In genomic region chr5:15852217-15852616, GRCh38 we compare ENCODE assay signal across 30 cellular contexts.
"Had no signal": no experiment of that assay in that cellular context is flagged by ENCODE, and none has a peak within 500 bp of the region (broad histone marks: within the 10 kb centered on the region; RNA-seq: fewer than 3 reads in every experiment).

No MANE protein-coding gene starts in this region.

- H3K27me3 ChIP-seq: adrenal gland, body of pancreas, colonic mucosa, foreskin keratinocyte, gastrocnemius medialis, heart left ventricle, hepatocyte had no signal

- H3K36me3 ChIP-seq: adrenal gland, colonic mucosa, gastrocnemius medialis, heart left ventricle had no signal

- H3K4me3 ChIP-seq: adrenal gland, body of pancreas, colonic mucosa, gastrocnemius medialis, heart left ventricle, hepatocyte had no signal

- DNase-seq: activated CD4-positive, alpha-beta T cell treated with anti-CD3 and anti-CD28 coated beads for 1 hour; activated CD4-positive, alpha-beta T cell treated with anti-CD3 and anti-CD28 coated beads for 4 hours; activated CD4-positive, alpha-beta T cell treated with anti-CD3 and anti-CD28 coated beads, Interleukin-2, amount 10 ng/mL, durations not matched to agents 7 days and 5 days; activated CD4-positive, alpha-beta T cell treated with anti-CD3 and anti-CD28 coated beads, Interleukin-2, amount 50 U/mL, for 4 hours; activated CD8-positive, alpha-beta memory T cell treated with anti-CD3 and anti-CD28 coated beads for 24 hours; activated CD8-positive, alpha-beta T cell treated with anti-CD3 and anti-CD28 coated beads for 36 hours; activated effector memory CD4-positive, alpha-beta T cell treated with anti-CD3 and anti-CD28 coated beads, Interleukin-2, amount 50 U/mL, for 16 hours; activated naive CD4-positive, alpha-beta T cell treated with anti-CD3 and anti-CD28 coated beads for 36 hours; activated naive CD8-positive, alpha-beta T cell treated with anti-CD3 and anti-CD28 coated beads for 36 hours; activated naive CD8-positive, alpha-beta T cell treated with anti-CD3 and anti-CD28 coated beads, Interleukin-2, amount 50 U/mL, for 24 hours; activated T-cell treated with anti-CD3 and anti-CD28 coated beads, Interleukin-2, amount 50 U/mL, for 4 hours; adrenal gland; amygdala; aorta; body of pancreas; central memory CD4-positive, alpha-beta T cell; cerebellar nuclear complex; colonic mucosa; effector CD4-positive, alpha-beta T cell; effector memory CD8-positive, alpha-beta T cell; foreskin keratinocyte; gastrocnemius medialis; glutamatergic neuron; heart left ventricle; T-helper 1 cell; T-helper 17 cell; T1000 had no signal

- H3K4me1 ChIP-seq: body of pancreas, colonic mucosa, foreskin keratinocyte had no signal

- H3K4me2 ChIP-seq: hepatocyte had no signal

- H2AFZ ChIP-seq: hepatocyte had no signal

- H3K9me3 ChIP-seq: adrenal gland, body of pancreas, colonic mucosa, gastrocnemius medialis had no signal

- ATAC-seq: activated CD8-positive, alpha-beta T cell treated with anti-CD3 and anti-CD28 coated beads for 36 hours; activated naive CD8-positive, alpha-beta T cell treated with anti-CD3 and anti-CD28 coated beads, Interleukin-2, amount 50 U/mL, for 24 hours; activated T-cell treated with anti-CD3 and anti-CD28 coated beads, Interleukin-2, amount 50 U/mL, for 4 hours; activated T-helper 17 cell treated with anti-CD3 and anti-CD28 coated beads, Interleukin-2, amount 50 U/mL, for 72 hours; body of pancreas; effector memory CD8-positive, alpha-beta T cell; esophagus mucosa; foreskin keratinocyte; gastrocnemius medialis; T-helper 17 cell had no signal

- H3K27ac ChIP-seq: adrenal gland, body of pancreas, colonic mucosa, foreskin keratinocyte, gastrocnemius medialis, hepatocyte had no signal

- H3K79me2 ChIP-seq: hepatocyte had no signal
